In genomic region chr2:188983427-188984101, GRCh38 we compare ENCODE assay signal across 10 cellular contexts. TPM values are rescaled to one million over a fixed set of nuclear protein-coding genes. Genes with fewer than 3 reads are reported as not detected.
DNase-seq lines count a peak whose midpoint lies in the region; ATAC-seq and TF ChIP-seq lines count a peak whose summit lies in the region.
"Had no signal": no experiment of that assay in that cellular context is flagged by ENCODE, and none has a peak within 500 bp of the region (broad histone marks: within the 10 kb centered on the region; RNA-seq: fewer than 3 reads in every experiment).

No MANE protein-coding gene starts in this region.

- intact Hi-C loops in transverse colon (cut with DNase I; ENCODE audit: low total_unique reads): no loop called here

- H3K27ac ChIP-seq in WERI-Rb-1 (no peak overlapping the region), hepatocyte (peak overlapping the region; percentile 98), transverse colon (peak overlapping the region; percentile 67 to 88 (median 78))
- H3K27ac ChIP-seq: A549 had no signal

- no peaks in the 10 kb centered on the region for H3K9me2 ChIP-seq in hepatocyte (replicated peaks; ENCODE audit: insufficient read depth)

- H3K9me3 ChIP-seq in WERI-Rb-1 (ENCODE audit: severe bottlenecking): no peaks in the 10 kb centered on the region
- H3K9me3 ChIP-seq in hepatocyte (ENCODE audit: low read depth): no peaks in the 10 kb centered on the region
- no peaks in the 10 kb centered on the region for H3K9me3 ChIP-seq in transverse colon
- H3K9me3 ChIP-seq: A549 had no signal

- peaks cover 4% of the 10 kb centered on the region for H4K20me1 ChIP-seq in hepatocyte (ENCODE audit: insufficient read depth, poor library complexity, severe bottlenecking)

- peak; percentile 38; the same call in 1 of the 2 replicates for TF ChIP-seq CTCF in WERI-Rb-1 (IDR thresholded peaks at IDR 0.05; ENCODE audit: low read depth, low read length)
- peak; percentile 36 for TF ChIP-seq CTCF in hepatocyte (IDR thresholded peaks at IDR 0.05; ENCODE audit: poor library complexity)
- peak in 4 of 5 experiments; percentile 17 to 49 (median 23) for TF ChIP-seq CTCF in transverse colon (IDR thresholded peaks at IDR 0.05)

- 34% methylated on average over 4 of the region's 4 CpGs for WGBS in hepatocyte (ENCODE audit: low lambda C conversion rate, missing lambda C conversion rate)
- WGBS in transverse colon (ENCODE audit: low coverage in 1 of 2), 2 donors: 58 to 61% methylated on average over 4 of the region's 4 CpGs

- H2AFZ ChIP-seq in hepatocyte: no peak overlapping the region

- peaks cover 94% of the 10 kb centered on the region for H3K79me2 ChIP-seq in hepatocyte

- in situ Hi-C loops in transverse colon (cut with MboI; ENCODE audit: low pct_ligation_motif_present in 1 of 4, low pct_unique_long_range_greater_than_20kb in 1 of 4, low sequenced_read_pairs in 3 of 4): loop anchor here in 1 of 4 donors (10.0 kb wide), 1 partner anchor 459 kb away; no protein-coding TSS in a partner anchor

- TF ChIP-seq EP300 in transverse colon (IDR thresholded peaks at IDR 0.05; ENCODE audit: low read depth): no peak

- H3K4me1 ChIP-seq in hepatocyte (ENCODE audit: insufficient read depth) (peaks cover 4% of the 10 kb centered on the region), transverse colon (peaks cover 0 to 16% (median 1%) of the 10 kb centered on the region in 4 donors)

- DNase-seq in NCI-H1092 treated with DMSO at 0.1 percent for 48 hours (lab: John Stamatoyannopoulos, UW) (peak; percentile 0), NCI-H1092 (lab: John Stamatoyannopoulos, UW) (no peak), WERI-Rb-1 (no peak), hepatocyte (ENCODE audit: low spot score) (peak; percentile 31), transverse colon (no peak), NCI-H2029 (lab: John Stamatoyannopoulos, UW) (no peak), DMS79 (lab: John Stamatoyannopoulos, UW) (no peak)

- no peak for TF ChIP-seq POLR2A in transverse colon (IDR thresholded peaks at IDR 0.05)

- H3K27me3 ChIP-seq in WERI-Rb-1 (ENCODE audit: insufficient read depth, low read depth, severe bottlenecking) (no peaks in the 10 kb centered on the region), hepatocyte (no peaks in the 10 kb centered on the region), transverse colon (no peaks in the 10 kb centered on the region)

- ATAC-seq in GM21423 (IDR thresholded peaks at IDR 0.05; ENCODE audit: unreplicated experiment): no peak
- ATAC-seq: K562 had no signal

- H3K4me3 ChIP-seq in WERI-Rb-1 (ENCODE audit: low read depth, low read length) (no peak overlapping the region), hepatocyte (peak overlapping the region; percentile 12), transverse colon (peak overlapping the region in 1 of 4 donors; percentile 7)
- H3K4me3 ChIP-seq: A549, K562 had no signal

- H3K4me2 ChIP-seq in hepatocyte: peak overlapping the region; percentile 71

- H3K36me3 ChIP-seq in WERI-Rb-1: no peaks in the 10 kb centered on the region
- no peaks in the 10 kb centered on the region for H3K36me3 ChIP-seq in hepatocyte (replicated peaks; ENCODE audit: insufficient read depth, low read depth)
- H3K36me3 ChIP-seq in transverse colon: peaks cover 0 to 12% (median 0%) of the 10 kb centered on the region in 4 donors

RNA-seq across cellular contexts. Expression of gene COL3A1, which starts 9.4 kb away (rescaled TPM):
- 5,479 and 8,329 TPM in 2 replicates for total RNA-seq in hepatocyte
- 6,699 and 6,726 TPM in 2 replicates for polyA plus RNA-seq in hepatocyte
- total RNA-seq in transverse colon: 100 to 1,000 TPM; 103 to 424 (median 114) TPM

Comparison
In these comparisons a context has a peak if more than half of its experiments do, and no peak if none do; other contexts are left out.
1. DNase-seq: peak in NCI-H1092 treated with DMSO at 0.1 percent for 48 hours (single experiment) and hepatocyte (single experiment); none in NCI-H1092 (single experiment), WERI-Rb-1 (single experiment), transverse colon (single experiment), NCI-H2029 (single experiment) and DMS79 (single experiment).
2. RNA of gene COL3A1, which starts 9.4 kb away (total RNA-seq): 5,479 to 8,329 TPM in hepatocyte; 103 to 424 TPM in transverse colon; every median in the first group is over 10 times any median in the second.
3. Peak in every context shown above with its lines, with median percentiles within 50 percentile points of each other: CTCF ChIP-seq.